ENCODE assay signal across 1 cellular context in the genomic region with DNA sequence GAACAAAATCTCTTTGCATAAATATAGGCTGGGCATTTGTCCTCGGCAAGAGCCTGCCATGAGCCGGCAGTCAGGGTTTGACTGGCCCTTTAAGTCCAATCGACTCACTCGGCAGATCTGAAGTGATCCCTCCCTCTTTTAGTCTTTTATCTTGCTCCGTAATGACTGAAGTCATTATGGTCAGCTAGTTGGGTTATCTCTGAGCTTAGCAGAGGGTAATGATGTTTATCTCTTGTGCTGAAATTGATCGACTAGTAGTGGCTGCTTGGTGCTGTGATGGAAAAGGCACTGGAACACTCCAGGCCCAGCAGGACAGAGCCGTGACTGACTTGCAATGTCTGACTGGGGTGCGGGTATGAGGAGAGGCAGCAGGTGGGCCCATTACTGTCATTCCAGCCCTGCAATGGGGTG.
A peak's percentile ranks its signal among the peaks of the same experiment; 100 is the strongest.
TF ChIP-seq lines count a peak whose summit lies in the region.

No MANE protein-coding gene starts in this region.

TF ChIP-seq in HepG2, 621 proteins besides CTCF, POLR2A, EP300 and RAD21 (continued from another document and continues in another):
- TF ChIP-seq, protein P1, sequence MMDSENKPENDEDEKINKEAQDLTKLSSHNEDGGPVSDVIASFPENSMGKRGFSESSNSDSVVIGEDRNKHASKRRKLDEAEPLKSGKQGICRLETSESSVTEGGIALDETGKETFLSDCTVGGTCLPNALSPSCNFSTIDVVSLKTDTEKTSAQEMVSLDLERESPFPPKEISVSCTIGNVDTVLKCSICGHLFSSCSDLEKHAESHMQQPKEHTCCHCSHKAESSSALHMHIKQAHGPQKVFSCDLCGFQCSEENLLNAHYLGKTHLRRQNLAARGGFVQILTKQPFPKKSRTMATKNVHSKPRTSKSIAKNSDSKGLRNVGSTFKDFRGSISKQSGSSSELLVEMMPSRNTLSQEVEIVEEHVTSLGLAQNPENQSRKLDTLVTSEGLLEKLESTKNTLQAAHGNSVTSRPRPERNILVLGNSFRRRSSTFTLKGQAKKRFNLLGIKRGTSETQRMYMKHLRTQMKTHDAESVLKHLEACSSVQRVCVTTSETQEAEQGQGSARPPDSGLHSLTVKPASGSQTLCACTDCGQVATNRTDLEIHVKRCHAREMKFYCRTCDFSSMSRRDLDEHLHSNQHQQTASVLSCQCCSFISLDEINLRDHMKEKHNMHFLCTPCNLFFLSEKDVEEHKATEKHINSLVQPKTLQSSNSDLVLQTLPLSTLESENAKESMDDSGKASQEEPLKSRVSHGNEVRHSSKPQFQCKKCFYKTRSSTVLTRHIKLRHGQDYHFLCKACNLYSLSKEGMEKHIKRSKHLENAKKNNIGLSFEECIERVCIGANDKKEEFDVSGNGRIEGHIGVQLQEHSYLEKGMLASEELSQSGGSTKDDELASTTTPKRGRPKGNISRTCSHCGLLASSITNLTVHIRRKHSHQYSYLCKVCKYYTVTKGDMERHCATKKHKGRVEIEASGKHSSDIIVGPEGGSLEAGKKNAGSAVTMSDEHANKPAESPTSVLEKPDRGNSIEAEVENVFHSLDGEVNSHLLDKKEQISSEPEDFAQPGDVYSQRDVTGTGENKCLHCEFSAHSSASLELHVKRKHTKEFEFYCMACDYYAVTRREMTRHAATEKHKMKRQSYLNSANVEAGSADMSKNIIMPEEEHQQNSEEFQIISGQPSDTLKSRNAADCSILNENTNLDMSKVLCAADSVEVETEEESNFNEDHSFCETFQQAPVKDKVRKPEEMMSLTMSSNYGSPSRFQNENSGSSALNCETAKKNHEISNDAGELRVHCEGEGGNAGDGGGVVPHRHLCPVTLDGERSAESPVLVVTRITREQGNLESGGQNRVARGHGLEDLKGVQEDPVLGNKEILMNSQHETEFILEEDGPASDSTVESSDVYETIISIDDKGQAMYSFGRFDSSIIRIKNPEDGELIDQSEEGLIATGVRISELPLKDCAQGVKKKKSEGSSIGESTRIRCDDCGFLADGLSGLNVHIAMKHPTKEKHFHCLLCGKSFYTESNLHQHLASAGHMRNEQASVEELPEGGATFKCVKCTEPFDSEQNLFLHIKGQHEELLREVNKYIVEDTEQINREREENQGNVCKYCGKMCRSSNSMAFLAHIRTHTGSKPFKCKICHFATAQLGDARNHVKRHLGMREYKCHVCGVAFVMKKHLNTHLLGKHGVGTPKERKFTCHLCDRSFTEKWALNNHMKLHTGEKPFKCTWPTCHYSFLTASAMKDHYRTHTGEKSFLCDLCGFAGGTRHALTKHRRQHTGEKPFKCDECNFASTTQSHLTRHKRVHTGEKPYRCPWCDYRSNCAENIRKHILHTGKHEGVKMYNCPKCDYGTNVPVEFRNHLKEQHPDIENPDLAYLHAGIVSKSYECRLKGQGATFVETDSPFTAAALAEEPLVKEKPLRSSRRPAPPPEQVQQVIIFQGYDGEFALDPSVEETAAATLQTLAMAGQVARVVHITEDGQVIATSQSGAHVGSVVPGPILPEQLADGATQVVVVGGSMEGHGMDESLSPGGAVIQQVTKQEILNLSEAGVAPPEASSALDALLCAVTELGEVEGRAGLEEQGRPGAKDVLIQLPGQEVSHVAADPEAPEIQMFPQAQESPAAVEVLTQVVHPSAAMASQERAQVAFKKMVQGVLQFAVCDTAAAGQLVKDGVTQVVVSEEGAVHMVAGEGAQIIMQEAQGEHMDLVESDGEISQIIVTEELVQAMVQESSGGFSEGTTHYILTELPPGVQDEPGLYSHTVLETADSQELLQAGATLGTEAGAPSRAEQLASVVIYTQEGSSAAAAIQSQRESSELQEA (CRISPR knock-in tag; IDR thresholded peaks at IDR 0.05; ENCODE audit: not compliant biosample characterization) = no peak
- no peak for TF ChIP-seq ZFP90 (CRISPR knock-in tag; IDR thresholded peaks at IDR 0.05; ENCODE audit: borderline replicate concordance)
- TF ChIP-seq, protein P2, sequence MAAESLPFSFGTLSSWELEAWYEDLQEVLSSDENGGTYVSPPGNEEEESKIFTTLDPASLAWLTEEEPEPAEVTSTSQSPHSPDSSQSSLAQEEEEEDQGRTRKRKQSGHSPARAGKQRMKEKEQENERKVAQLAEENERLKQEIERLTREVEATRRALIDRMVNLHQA (CRISPR knock-in tag; IDR thresholded peaks at IDR 0.05) = no peak
- no peak for TF ChIP-seq MTERF4 (CRISPR knock-in tag; IDR thresholded peaks at IDR 0.05)
- TF ChIP-seq PRDM10 (CRISPR knock-in tag; IDR thresholded peaks at IDR 0.05; ENCODE audit: low read depth) = no peak
- 0 out of 2 replicates have a peak, but pooled peaks have one; percentile 13 for TF ChIP-seq ELF1 (CRISPR knock-in tag; IDR thresholded peaks at IDR 0.05)
- TF ChIP-seq, protein P3, sequence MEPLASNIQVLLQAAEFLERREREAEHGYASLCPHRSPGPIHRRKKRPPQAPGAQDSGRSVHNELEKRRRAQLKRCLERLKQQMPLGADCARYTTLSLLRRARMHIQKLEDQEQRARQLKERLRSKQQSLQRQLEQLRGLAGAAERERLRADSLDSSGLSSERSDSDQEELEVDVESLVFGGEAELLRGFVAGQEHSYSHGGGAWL (CRISPR knock-in tag; IDR thresholded peaks at IDR 0.05) = no peak
- TF ChIP-seq KDM4B (CRISPR knock-in tag; IDR thresholded peaks at IDR 0.05) = no peak
- TF ChIP-seq TCF12 (IDR thresholded peaks at IDR 0.05) = no peak
- TF ChIP-seq TCF12 (CRISPR knock-in tag; IDR thresholded peaks at IDR 0.05) = no peak
- TF ChIP-seq, protein P4, sequence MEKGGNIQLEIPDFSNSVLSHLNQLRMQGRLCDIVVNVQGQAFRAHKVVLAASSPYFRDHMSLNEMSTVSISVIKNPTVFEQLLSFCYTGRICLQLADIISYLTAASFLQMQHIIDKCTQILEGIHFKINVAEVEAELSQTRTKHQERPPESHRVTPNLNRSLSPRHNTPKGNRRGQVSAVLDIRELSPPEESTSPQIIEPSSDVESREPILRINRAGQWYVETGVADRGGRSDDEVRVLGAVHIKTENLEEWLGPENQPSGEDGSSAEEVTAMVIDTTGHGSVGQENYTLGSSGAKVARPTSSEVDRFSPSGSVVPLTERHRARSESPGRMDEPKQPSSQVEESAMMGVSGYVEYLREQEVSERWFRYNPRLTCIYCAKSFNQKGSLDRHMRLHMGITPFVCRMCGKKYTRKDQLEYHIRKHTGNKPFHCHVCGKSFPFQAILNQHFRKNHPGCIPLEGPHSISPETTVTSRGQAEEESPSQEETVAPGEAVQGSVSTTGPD (CRISPR knock-in tag; IDR thresholded peaks at IDR 0.05) = no peak
- no peak for TF ChIP-seq NONO (IDR thresholded peaks at IDR 0.05)
- TF ChIP-seq NONO (CRISPR knock-in tag; conservative IDR thresholded peaks at IDR 0.05) = no peak; the same call in 1 of the 2 replicates
- TF ChIP-seq THRA (CRISPR knock-in tag; IDR thresholded peaks at IDR 0.05; ENCODE audit: borderline replicate concordance) = no peak
- no peak for TF ChIP-seq SAFB2 (CRISPR knock-in tag; IDR thresholded peaks at IDR 0.05; ENCODE audit: borderline replicate concordance, low read depth)
- TF ChIP-seq ZBTB20 (CRISPR knock-in tag; IDR thresholded peaks at IDR 0.05; ENCODE audit: borderline replicate concordance, low read depth) = no peak
- TF ChIP-seq SKI (IDR thresholded peaks at IDR 0.05; ENCODE audit: partially characterized antibody) = no peak
- TF ChIP-seq SETDB1 (CRISPR knock-in tag; IDR thresholded peaks at IDR 0.05; ENCODE audit: borderline replicate concordance) = no peak
- TF ChIP-seq, protein P5, sequence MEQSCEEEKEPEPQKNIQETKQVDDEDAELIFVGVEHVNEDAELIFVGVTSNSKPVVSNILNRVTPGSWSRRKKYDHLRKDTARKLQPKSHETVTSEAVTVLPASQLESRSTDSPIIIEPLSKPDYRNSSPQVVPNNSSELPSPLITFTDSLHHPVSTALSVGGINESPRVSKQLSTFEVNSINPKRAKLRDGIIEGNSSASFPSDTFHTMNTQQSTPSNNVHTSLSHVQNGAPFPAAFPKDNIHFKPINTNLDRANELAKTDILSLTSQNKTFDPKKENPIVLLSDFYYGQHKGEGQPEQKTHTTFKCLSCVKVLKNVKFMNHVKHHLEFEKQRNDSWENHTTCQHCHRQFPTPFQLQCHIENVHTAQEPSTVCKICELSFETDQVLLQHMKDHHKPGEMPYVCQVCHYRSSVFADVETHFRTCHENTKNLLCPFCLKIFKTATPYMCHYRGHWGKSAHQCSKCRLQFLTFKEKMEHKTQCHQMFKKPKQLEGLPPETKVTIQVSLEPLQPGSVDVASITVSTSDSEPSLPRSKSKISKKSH (CRISPR knock-in tag; IDR thresholded peaks at IDR 0.05; ENCODE audit: borderline replicate concordance) = no peak
- peak; percentile 32; the same call in 1 of the 2 replicates for TF ChIP-seq ATF2 (CRISPR knock-in tag; IDR thresholded peaks at IDR 0.05)
- TF ChIP-seq TFDP1 (CRISPR knock-in tag; IDR thresholded peaks at IDR 0.05; ENCODE audit: borderline replicate concordance) = no peak
- no peak for TF ChIP-seq NR2F1 (CRISPR knock-in tag; IDR thresholded peaks at IDR 0.05)
- peak; percentile 45 for TF ChIP-seq PHF5A (CRISPR knock-in tag; IDR thresholded peaks at IDR 0.05; ENCODE audit: low read depth, unreplicated experiment)
